In genomic region chr10:14906765-14907164, GRCh38 we compare ENCODE assay signal across 23 cellular contexts. TPM values are rescaled to one million over a fixed set of nuclear protein-coding genes. Genes with fewer than 3 reads are reported as not detected.
DNase-seq lines count a peak whose midpoint lies in the region; ATAC-seq, FAIRE-seq and TF ChIP-seq lines count a peak whose summit lies in the region.
"Had no signal": no experiment of that assay in that cellular context is flagged by ENCODE, and none has a peak within 500 bp of the region (broad histone marks: within the 10 kb centered on the region; RNA-seq: fewer than 3 reads in every experiment).

No MANE protein-coding gene starts in this region.

- H3K4me3 ChIP-seq in GM12878 (no peak overlapping the region), PC-9 (no peak overlapping the region)
- H3K4me3 ChIP-seq: A549 had no signal

- BruUV-seq in GM12878 (replicated peaks; lab: Mats Ljungman, UMichigan) (no TSS peak), PC-9 (replicated peaks; lab: Mats Ljungman, UMichigan) (no TSS peak)

- H3K27me3 ChIP-seq in GM12878 (replicated peaks in 1 of 2; ENCODE audit: control insufficient read depth in 2 of 2, insufficient read depth in 2 of 2, low read length in 1 of 2) (no peaks in the 10 kb centered on the region), PC-9 (ENCODE audit: insufficient read depth, low read depth) (no peaks in the 10 kb centered on the region)

- H3K36me3 ChIP-seq in GM12878 (ENCODE audit: control insufficient read depth in 2 of 2, insufficient read depth in 2 of 2, low read length in 1 of 2) = peaks cover 15 to 39% of the 10 kb centered on the region in 2 experiments
- H3K36me3 ChIP-seq in PC-9 (ENCODE audit: low read depth) = peaks cover 34% of the 10 kb centered on the region

- H3K4me2 ChIP-seq in GM12878 (ENCODE audit: control insufficient read depth, insufficient read depth) (no peak overlapping the region), PC-9 (no peak overlapping the region)
- H3K4me2 ChIP-seq: A549 had no signal

- ATAC-seq in activated naive CD4-positive, alpha-beta T cell treated with anti-CD3 and anti-CD28 coated beads, Interleukin-2, amount 50 U/mL, for 72 hours = no peak
- ATAC-seq in GM12878 = no peak
- no peak for ATAC-seq in GM21360 (IDR thresholded peaks at IDR 0.05; ENCODE audit: unreplicated experiment)
- ATAC-seq: A549 had no signal

- no peak overlapping the region for H3K4me3 Mint-ChIP-seq in activated naive CD4-positive, alpha-beta T cell treated with anti-CD3 and anti-CD28 coated beads, Interleukin-2, amount 10 ng/mL, durations not matched to agents 7 days and 5 days
- H3K4me3 Mint-ChIP-seq: CD8-positive, alpha-beta memory T cell; H9 had no signal

- peaks cover 2% of the 10 kb centered on the region for H3K9me3 Mint-ChIP-seq in activated naive CD4-positive, alpha-beta T cell treated with anti-CD3 and anti-CD28 coated beads, Interleukin-2, amount 10 ng/mL, durations not matched to agents 7 days and 5 days
- peaks cover 0 to 5% of the 10 kb centered on the region in 2 donors for H3K9me3 Mint-ChIP-seq in activated naive CD4-positive, alpha-beta T cell treated with anti-CD3 and anti-CD28 coated beads, Interleukin-2, amount 50 U/mL, for 72 hours
- H3K9me3 Mint-ChIP-seq: CD8-positive, alpha-beta memory T cell had no signal

- H3K4me1 ChIP-seq in GM12878 (ENCODE audit: control insufficient read depth, insufficient read depth, low read length) (no peaks in the 10 kb centered on the region), PC-9 (replicated peaks; ENCODE audit: insufficient read depth) (no peaks in the 10 kb centered on the region)
- H3K4me1 ChIP-seq: A549 had no signal

- H3K4me1 Mint-ChIP-seq in activated naive CD4-positive, alpha-beta T cell treated with anti-CD3 and anti-CD28 coated beads, Interleukin-2, amount 10 ng/mL, durations not matched to agents 7 days and 5 days = peaks cover 21% of the 10 kb centered on the region

- H3K9ac ChIP-seq in GM12878 (ENCODE audit: control insufficient read depth, insufficient read depth, low read length) = no peak overlapping the region

- DNase-seq in activated naive CD4-positive, alpha-beta T cell treated with anti-CD3 and anti-CD28 coated beads, Interleukin-2, amount 10 ng/mL, durations not matched to agents 7 days and 5 days = no peak
- no peak for DNase-seq in activated naive CD4-positive, alpha-beta T cell treated with anti-CD3 and anti-CD28 coated beads, Interleukin-2, amount 50 U/mL, for 72 hours (ENCODE audit: low spot score in 2 of 2)
- DNase-seq in GM12878 (ENCODE audit: low read depth, low spot score) = no peak
- DNase-seq in cerebellar nuclear complex (lab: John Stamatoyannopoulos, UW) = no peak
- DNase-seq in PC-9 = no peak
- DNase-seq: AML-193; CD8-positive, alpha-beta memory T cell; COR-L47; DMS 273 treated with DMSO at 0.1 percent for 48 hours; H9; IMR-90; Karpas-422; KBM-7 had no signal

- TF ChIP-seq CTCF in GM12878 (IDR thresholded peaks at IDR 0.05 in 2 of 3, conservative IDR thresholded peaks at IDR 0.05 in 1 of 3; ENCODE audit: control insufficient read depth in 2 of 3, extremely low read depth in 1 of 3, insufficient read depth in 1 of 3, low read depth in 3 of 3, low read length in 3 of 3) = no peak
- no peak for TF ChIP-seq CTCF in PC-9 (conservative IDR thresholded peaks at IDR 0.05)

- POLR2A ChIA-PET in GM12878 (lab: Charles Lee) = no interaction called here
- POLR2A ChIA-PET in PC-9 (lab: Charles Lee; ENCODE audit: unreplicated experiment) = interaction anchor here (0.6 kb wide), 1 partner anchor 48 kb away, joined by 3 read pairs; no protein-coding TSS in a partner anchor

- H3K27ac ChIP-seq in GM12878 (ENCODE audit: control insufficient read depth, insufficient read depth) = no peak overlapping the region
- no peak overlapping the region for H3K27ac ChIP-seq in PC-9
- H3K27ac ChIP-seq: 22Rv1, A549, C4-2B, HL-60 had no signal

- no peak for TF ChIP-seq RAD21 in GM12878 (IDR thresholded peaks at IDR 0.05; ENCODE audit: insufficient read depth, low read depth, low read length)

- H3K79me2 ChIP-seq in GM12878 (ENCODE audit: control insufficient read depth, insufficient read depth, low read length) (no peaks in the 10 kb centered on the region), PC-9 (ENCODE audit: low read depth) (no peaks in the 10 kb centered on the region)

- FAIRE-seq in GM12878 (lab: Jason Lieb, UNC) = no peak
- FAIRE-seq: G401.6, H1 had no signal

- in situ Hi-C loops in GM12878 (cut with MboI) = no loop called here

- TF ChIP-seq POLR2A in GM19099 (IDR thresholded peaks at IDR 0.05; ENCODE audit: extremely low read depth, insufficient read length, low read depth) = peak; percentile 20
- peak; percentile 49 for TF ChIP-seq POLR2A in GM12878 (IDR thresholded peaks at IDR 0.05; ENCODE audit: low read depth, low read length)

- H4K20me1 ChIP-seq in GM12878 (ENCODE audit: control insufficient read depth, insufficient read depth) (no peaks in the 10 kb centered on the region), PC-9 (ENCODE audit: insufficient read depth) (no peaks in the 10 kb centered on the region)

- no peak for TF ChIP-seq EP300 in GM12878 (IDR thresholded peaks at IDR 0.05; ENCODE audit: borderline replicate concordance in 1 of 2, control insufficient read depth in 1 of 2, low read depth in 2 of 2, low read length in 2 of 2)

- no peaks in the 10 kb centered on the region for H3F3A ChIP-seq in PC-9 (ENCODE audit: insufficient read depth, low read depth)

- CTCF ChIA-PET in activated naive CD4-positive, alpha-beta T cell treated with anti-CD3 and anti-CD28 coated beads, Interleukin-2, amount 10 ng/mL, durations not matched to agents 7 days and 5 days (lab: Charles Lee) = no interaction called here
- CTCF ChIA-PET in GM12878 (lab: Yijun Ruan, JAX) (interaction anchor here (1.7 kb wide), 1 partner anchor 15 kb away, joined by 4 read pairs; no protein-coding TSS in a partner anchor), PC-9 (lab: Charles Lee) (no interaction called here)

- H3K27ac Mint-ChIP-seq in activated naive CD4-positive, alpha-beta T cell treated with anti-CD3 and anti-CD28 coated beads, Interleukin-2, amount 10 ng/mL, durations not matched to agents 7 days and 5 days = peak overlapping the region; percentile 12
- no peak overlapping the region for H3K27ac Mint-ChIP-seq in activated naive CD4-positive, alpha-beta T cell treated with anti-CD3 and anti-CD28 coated beads, Interleukin-2, amount 50 U/mL, for 72 hours
- H3K27ac Mint-ChIP-seq: H9 had no signal

- RAD21 ChIA-PET in GM12878 (lab: Charles Lee; ENCODE audit: unreplicated experiment) = interaction anchor here (1.2 kb wide), 1 partner anchor 69 kb away, joined by 4 read pairs; the partner anchor contains the start of genes CDNF, HSPA14 and MSANTD7

- H2AFZ ChIP-seq in GM12878 (ENCODE audit: control insufficient read depth, low read depth, low read length) (no peak overlapping the region), PC-9 (no peak overlapping the region)

- H3K36me3 Mint-ChIP-seq in activated naive CD4-positive, alpha-beta T cell treated with anti-CD3 and anti-CD28 coated beads, Interleukin-2, amount 10 ng/mL, durations not matched to agents 7 days and 5 days = peaks cover 57% of the 10 kb centered on the region
- peaks cover 28 to 81% of the 10 kb centered on the region in 2 donors for H3K36me3 Mint-ChIP-seq in activated naive CD4-positive, alpha-beta T cell treated with anti-CD3 and anti-CD28 coated beads, Interleukin-2, amount 50 U/mL, for 72 hours

- H3K9me3 ChIP-seq in GM12878 (replicated peaks; ENCODE audit: control insufficient read depth, insufficient read depth, low read length) (no peaks in the 10 kb centered on the region; the same call in 2 of the 3 replicates), PC-9 (ENCODE audit: insufficient read depth, low read depth) (no peaks in the 10 kb centered on the region)

- H3K27me3 Mint-ChIP-seq in activated naive CD4-positive, alpha-beta T cell treated with anti-CD3 and anti-CD28 coated beads, Interleukin-2, amount 10 ng/mL, durations not matched to agents 7 days and 5 days = no peaks in the 10 kb centered on the region
- H3K27me3 Mint-ChIP-seq: CD8-positive, alpha-beta memory T cell had no signal

- SMC1A ChIA-PET in GM12878 (lab: Charles Lee; ENCODE audit: uncharacterized antibody, unreplicated experiment) = no interaction called here

- intact Hi-C loops in GM12878 (cut with micrococcal nuclease; ENCODE audit: unreplicated experiment) (no loop called here), PC-9 (cut with micrococcal nuclease; ENCODE audit: unreplicated experiment) (no loop called here)

- H3K9me2 ChIP-seq in PC-9 (ENCODE audit: insufficient read depth) = no peaks in the 10 kb centered on the region

- WGBS in GM12878 (ENCODE audit: insufficient coverage, insufficient replicate concordance, low lambda C conversion rate, missing lambda C conversion rate) = 96% methylated on average over 2 of the region's 2 CpGs

RNA-seq across cellular contexts. Expression of gene SUV39H2, which starts 28.1 kb away (rescaled TPM):
- total RNA-seq in activated naive CD4-positive, alpha-beta T cell treated with anti-CD3 and anti-CD28 coated beads, Interleukin-2, amount 50 U/mL, for 72 hours = 10 to 100 TPM; 34.0 to 35.9 TPM
- 50.3 and 53.7 TPM in 2 replicates for total RNA-seq in GM12878 (2013; cell fraction: nucleolus; rRNA removed)
- total RNA-seq in GM12878 (2014; rRNA removed) = 24.3 and 27.6 TPM in 2 replicates
- 32.3 and 32.6 TPM in 2 replicates for total RNA-seq in GM12878 (2014; rRNA removed; fragmentation: Illumina TruSeq; extraction: Trizol)
- total RNA-seq in GM12878 (2021) = 25.8 and 26.9 TPM in 2 replicates
- 10.0 TPM for polyA plus RNA-seq in GM12878 (2011; ENCODE audit: low read depth)
- polyA plus RNA-seq in GM12878 (2011; rRNA removed) = 26.1 and 43.4 TPM in 2 replicates
- polyA plus RNA-seq in GM12878 (2011; cell fraction: cytosol; rRNA removed) = 10.1 and 15.2 TPM in 2 replicates
- 12.7 and 16.4 TPM in 2 replicates for polyA plus RNA-seq in GM12878 (2011; cell fraction: nucleus; rRNA removed)
- 11.1 and 13.8 TPM in 2 replicates for polyA plus RNA-seq in GM12878 (2012)
- 41.1 and 45.0 TPM in 2 replicates for polyA plus RNA-seq in GM12878 (2014; fragmentation: Illumina TruSeq; extraction: Trizol)
- 10 to 100 TPM; 26.5 to 40.3 TPM for polyA plus RNA-seq in GM12878 (2014; fragmentation: Nextera tagmentation; extraction: Ambion mirVana)
- polyA plus RNA-seq in GM12878 (2014; rRNA removed) = 17.9 and 27.4 TPM in 2 replicates
- polyA plus RNA-seq in GM12878 (2016; fragmentation: Nextera tagmentation; extraction: Ambion mirVana) = 10 to 100 TPM; 33.7 to 36.4 TPM
- 16.2 and 29.9 TPM in 2 replicates for polyA minus RNA-seq in GM12878 (2011; rRNA and poly(A)+ RNA removed)
- polyA minus RNA-seq in GM12878 (2011; cell fraction: cytosol; rRNA and poly(A)+ RNA removed) = 11.0 and 14.3 TPM in 2 replicates
- 9.2 and 16.4 TPM in 2 replicates for polyA minus RNA-seq in GM12878 (2011; cell fraction: nucleus; rRNA and poly(A)+ RNA removed)
- 13.4 and 20.9 TPM in 2 replicates for total RNA-seq in PC-9 (2021)

RNA-seq across cellular contexts. Expression of gene DCLRE1C, which starts 47.1 kb away (rescaled TPM):
- total RNA-seq in activated naive CD4-positive, alpha-beta T cell treated with anti-CD3 and anti-CD28 coated beads, Interleukin-2, amount 50 U/mL, for 72 hours = 10 to 100 TPM; 20.8 to 20.9 TPM
- total RNA-seq in GM12878 (2013; cell fraction: nucleolus; rRNA removed) = 40.7 and 42.5 TPM in 2 replicates
- total RNA-seq in GM12878 (2014; rRNA removed) (24.6 and 25.8 TPM in 2 replicates), GM12878 (2014; rRNA removed; fragmentation: Illumina TruSeq; extraction: Trizol) (29.5 and 32.1 TPM in 2 replicates), GM12878 (2021) (19.8 and 20.6 TPM in 2 replicates), PC-9 (2021) (14.0 and 15.6 TPM in 2 replicates)
- polyA plus RNA-seq in GM12878 (2011; ENCODE audit: low read depth) = 10.0 TPM
- polyA plus RNA-seq in GM12878 (2011; rRNA removed) (19.3 and 26.3 TPM in 2 replicates), GM12878 (2014; fragmentation: Illumina TruSeq; extraction: Trizol) (28.7 and 29.2 TPM in 2 replicates), GM12878 (2014; fragmentation: Nextera tagmentation; extraction: Ambion mirVana) (10 to 100 TPM; 15.7 to 26.2 TPM), GM12878 (2014; rRNA removed) (18.5 and 20.3 TPM in 2 replicates), GM12878 (2016; fragmentation: Nextera tagmentation; extraction: Ambion mirVana) (10 to 100 TPM; 35.7 to 43.4 TPM)
- polyA plus RNA-seq in GM12878 (2011; cell fraction: cytosol; rRNA removed) = 11.7 and 14.1 TPM in 2 replicates
- 20.8 and 25.3 TPM in 2 replicates for polyA plus RNA-seq in GM12878 (2011; cell fraction: nucleus; rRNA removed)
- polyA plus RNA-seq in GM12878 (2012) = 10.1 and 11.8 TPM in 2 replicates
- polyA minus RNA-seq in GM12878 (2011; rRNA and poly(A)+ RNA removed) = 19.5 and 24.3 TPM in 2 replicates
- polyA minus RNA-seq in GM12878 (2011; cell fraction: cytosol; rRNA and poly(A)+ RNA removed) = 6.4 and 10.0 TPM in 2 replicates
- 18.4 and 27.3 TPM in 2 replicates for polyA minus RNA-seq in GM12878 (2011; cell fraction: nucleus; rRNA and poly(A)+ RNA removed)

RNA-seq across cellular contexts. Expression of gene MEIG1, which starts 52.4 kb away (rescaled TPM):
- under 1 TPM; 0.56 to 0.59 TPM for total RNA-seq in activated naive CD4-positive, alpha-beta T cell treated with anti-CD3 and anti-CD28 coated beads, Interleukin-2, amount 50 U/mL, for 72 hours
- not detected in 2 replicates for total RNA-seq in GM12878 (2013; cell fraction: nucleolus; rRNA removed)
- total RNA-seq in GM12878 (2014; rRNA removed) (not detected in 2 replicates), GM12878 (2014; rRNA removed; fragmentation: Illumina TruSeq; extraction: Trizol) (0.67 TPM in 1 of 2 replicates, not detected in the other), GM12878 (2021) (not detected in 2 replicates), PC-9 (2021) (1.8 and 4.1 TPM in 2 replicates)
- not detected for polyA plus RNA-seq in GM12878 (2011; ENCODE audit: low read depth)
- polyA plus RNA-seq in GM12878 (2011; rRNA removed) (0.22 and 0.62 TPM in 2 replicates), GM12878 (2014; fragmentation: Illumina TruSeq; extraction: Trizol) (0.13 TPM in 1 of 2 replicates, not detected in the other), GM12878 (2014; fragmentation: Nextera tagmentation; extraction: Ambion mirVana) (under 1 TPM; 0.79 to 0.80 TPM), GM12878 (2014; rRNA removed) (0.71 and 1.1 TPM in 2 replicates), GM12878 (2016; fragmentation: Nextera tagmentation; extraction: Ambion mirVana) (1 to 10 TPM; 1.8 to 1.9 TPM)
- polyA plus RNA-seq in GM12878 (2011; cell fraction: cytosol; rRNA removed) = not detected in 2 replicates
- not detected in 2 replicates for polyA plus RNA-seq in GM12878 (2011; cell fraction: nucleus; rRNA removed)
- not detected in 2 replicates for polyA plus RNA-seq in GM12878 (2012)
- polyA minus RNA-seq in GM12878 (2011; rRNA and poly(A)+ RNA removed) = not detected in 2 replicates
- not detected in 2 replicates for polyA minus RNA-seq in GM12878 (2011; cell fraction: cytosol; rRNA and poly(A)+ RNA removed)
- not detected in 2 replicates for polyA minus RNA-seq in GM12878 (2011; cell fraction: nucleus; rRNA and poly(A)+ RNA removed)
- total RNA-seq: H1, HT1080, IMR-90 had no signal
- polyA plus RNA-seq: BJ, H1, IMR-90 had no signal
